1 cellular context compared by ENCODE assay signal in genomic region chr1:26409191-26409751, GRCh38.
A peak's percentile ranks its signal among the peaks of the same experiment; 100 is the strongest.
TF ChIP-seq lines count a peak whose summit lies in the region.

No MANE protein-coding gene starts in this region.

TF ChIP-seq in HepG2, 621 proteins besides CTCF, POLR2A, EP300 and RAD21:
- TF ChIP-seq ATF6 (CRISPR knock-in tag; conservative IDR thresholded peaks at IDR 0.05) (no peak), YY1 (IDR thresholded peaks at IDR 0.05; ENCODE audit: insufficient read depth, insufficient replicate concordance, low read depth, low read length) (no peak), PRMT3 (CRISPR knock-in tag; IDR thresholded peaks at IDR 0.05; ENCODE audit: borderline replicate concordance, low read depth) (no peak), SSRP1 (CRISPR knock-in tag; IDR thresholded peaks at IDR 0.05) (no peak), KLF9 (CRISPR knock-in tag; IDR thresholded peaks at IDR 0.05; ENCODE audit: low read depth) (no peak), GABPB1 (CRISPR knock-in tag; IDR thresholded peaks at IDR 0.05) (peak; percentile 37), SOX6 (IDR thresholded peaks at IDR 0.05) (no peak), SOX6 (CRISPR knock-in tag; IDR thresholded peaks at IDR 0.05) (no peak), ZFP91 (CRISPR knock-in tag; IDR thresholded peaks at IDR 0.05; ENCODE audit: borderline replicate concordance) (peak; percentile 98), GABPA (IDR thresholded peaks at IDR 0.05; ENCODE audit: low read depth, low read length) (no peak), GABPA (CRISPR knock-in tag; IDR thresholded peaks at IDR 0.05; ENCODE audit: low read depth) (peak; percentile 61), THYN1 (CRISPR knock-in tag; IDR thresholded peaks at IDR 0.05; ENCODE audit: borderline replicate concordance, low read depth) (no peak), FLYWCH1 (CRISPR knock-in tag; IDR thresholded peaks at IDR 0.05) (no peak), SMYD3 (CRISPR knock-in tag; IDR thresholded peaks at IDR 0.05) (no peak), ZNF281 (CRISPR knock-in tag; IDR thresholded peaks at IDR 0.05; ENCODE audit: borderline replicate concordance) (peak; percentile 64; the same call in 1 of the 2 replicates), REST (IDR thresholded peaks at IDR 0.05; ENCODE audit: borderline replicate concordance in 1 of 2, low read depth in 1 of 2, low read length in 2 of 2) (peak in 1 of 2 experiments; percentile 17; a peak in 2 of 4 replicates), ZNF33B (CRISPR knock-in tag; IDR thresholded peaks at IDR 0.05) (no peak)
